Comparison of ENCODE assay signal across 8 cellular contexts in the genomic region with DNA sequence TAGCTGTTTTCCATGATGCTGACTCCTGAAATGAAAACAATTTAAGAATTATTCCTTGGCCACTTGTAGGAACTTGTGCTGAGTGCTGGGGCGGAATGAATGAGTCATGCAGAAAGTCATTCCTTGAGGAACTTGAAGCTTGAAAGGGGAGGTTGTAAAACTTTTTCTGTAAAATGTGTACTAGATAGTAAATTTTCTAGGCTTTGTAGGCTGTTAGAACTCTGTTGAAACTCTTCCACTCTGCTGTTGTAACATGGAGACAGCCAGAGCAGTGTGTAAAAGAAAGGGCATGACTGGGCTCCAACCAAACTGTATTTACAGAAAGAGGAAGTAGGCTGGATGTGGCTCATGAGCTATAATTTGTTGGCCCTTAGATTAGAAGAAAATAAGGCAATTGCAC. TPM values are rescaled to one million over a fixed set of nuclear protein-coding genes. Genes with fewer than 3 reads are reported as not detected.
DNase-seq lines count a peak whose midpoint lies in the region; ATAC-seq, FAIRE-seq and TF ChIP-seq lines count a peak whose summit lies in the region.

No MANE protein-coding gene starts in this region.

- 70 to 90% methylated on average over 1 of the region's 1 CpG for WGBS in body of pancreas, 2 donors
- WGBS in tibial nerve, 2 donors: 0 to 3% methylated on average over 1 of the region's 1 CpG

- FAIRE-seq in GM12891 (lab: Jason Lieb, UNC): no peak
- FAIRE-seq in HTR-8/SVneo (lab: Jason Lieb, UNC): no peak

- TF ChIP-seq CTCF in body of pancreas (IDR thresholded peaks at IDR 0.05): no peak
- TF ChIP-seq CTCF in tibial nerve (IDR thresholded peaks at IDR 0.05): no peak

- H3K4me1 ChIP-seq in body of pancreas (no peaks in the 10 kb centered on the region), tibial nerve (peaks cover 8 to 62% (median 27%) of the 10 kb centered on the region in 4 donors)

- peak; percentile 42 for ATAC-seq in body of pancreas

- TF ChIP-seq EP300 in tibial nerve (IDR thresholded peaks at IDR 0.05): peak; percentile 27 to 79

- TF ChIP-seq POLR2A in GM12891 (IDR thresholded peaks at IDR 0.05; ENCODE audit: low read depth, low read length) (no peak), body of pancreas (IDR thresholded peaks at IDR 0.05) (no peak), tibial nerve (IDR thresholded peaks at IDR 0.05) (no peak)

- peak overlapping the region in 1 of 4 donors; percentile 54 for H3K27ac ChIP-seq in body of pancreas
- peak overlapping the region; percentile 25 to 91 (median 70) for H3K27ac ChIP-seq in tibial nerve

- no peaks in the 10 kb centered on the region for H3K9me3 ChIP-seq in body of pancreas
- peaks cover 0 to 4% (median 0%) of the 10 kb centered on the region in 4 donors for H3K9me3 ChIP-seq in tibial nerve

- no peaks in the 10 kb centered on the region for H3K27me3 ChIP-seq in body of pancreas
- H3K27me3 ChIP-seq in tibial nerve: no peaks in the 10 kb centered on the region

- H3K4me3 ChIP-seq in body of pancreas (no peak overlapping the region), tibial nerve (no peak overlapping the region)

- intact Hi-C loops in body of pancreas (cut with DNase I): no loop called here

- DNase-seq in GM12891 (ENCODE audit: insufficient read length, low spot score): peak; percentile 11
- peak; percentile 53 for DNase-seq in HTR-8/SVneo (ENCODE audit: insufficient read length, low spot score)
- peak in 3 of 4 donors; percentile 5 to 55 (median 15) for DNase-seq in body of pancreas
- peak; percentile 63 for DNase-seq in left kidney (ENCODE audit: low read depth, low spot score)
- DNase-seq in tibial nerve (ENCODE audit: low spot score in 2 of 2): peak in 1 of 2 donors; percentile 50
- no peak for DNase-seq in activated CD4-positive, alpha-beta T cell treated with anti-CD3 and anti-CD28 coated beads for 4 hours
- DNase-seq in stimulated activated naive CD4-positive, alpha-beta T cell treated with Interleukin-2 at 50 U/mL for 16 hours (lab: John Stamatoyannopoulos, UW): no peak
- no peak for DNase-seq in NCI-H446 (lab: John Stamatoyannopoulos, UW)

- H3K36me3 ChIP-seq in body of pancreas (replicated peaks in 1 of 2; ENCODE audit: insufficient read depth in 1 of 2, low read depth in 2 of 2) (no peaks in the 10 kb centered on the region), tibial nerve (peaks cover 0 to 38% (median 0%) of the 10 kb centered on the region in 3 donors)

TF ChIP-seq in GM12891, 5 proteins besides CTCF, POLR2A, EP300 and RAD21:
- TF ChIP-seq SPI1 (IDR thresholded peaks at IDR 0.05; ENCODE audit: low read depth, low read length): peak; percentile 87
- TF ChIP-seq POLR2AphosphoS5 (IDR thresholded peaks at IDR 0.05; ENCODE audit: low read depth, low read length): no peak

RNA-seq across cellular contexts. Expression of a gene that starts 46.1 kb away (rescaled TPM):
- polyA plus RNA-seq in GM12891 (2012; ENCODE audit: low read depth, missing spikeins): not detected
- total RNA-seq in body of pancreas (10 to 100 TPM; 10.4 to 16.8 TPM), tibial nerve (100 to 1,000 TPM; 235 to 365 (median 316) TPM)

Comparison
In these comparisons a context has a peak if more than half of its experiments do, and no peak if none do; other contexts are left out.
1. DNase-seq: peak in GM12891 (single experiment), HTR-8/SVneo (single experiment), body of pancreas (3 of 4) and left kidney (single experiment); none in activated CD4-positive, alpha-beta T cell treated with anti-CD3 and anti-CD28 coated beads for 4 hours (0 of 2), stimulated activated naive CD4-positive, alpha-beta T cell treated with Interleukin-2 at 50 U/mL for 16 hours (single experiment) and NCI-H446 (0 of 2).
2. RNA of a gene that starts 46.1 kb away (total RNA-seq): 235 to 365 TPM in tibial nerve; 10.4 to 16.8 TPM in body of pancreas; every median in the first group is over 10 times any median in the second.